Comparison of ENCODE assay signal across 6 cellular contexts in genomic region chr16:30996324-30996999, GRCh38. TPM values are rescaled to one million over a fixed set of nuclear protein-coding genes. Genes with fewer than 3 reads are reported as not detected.
DNase-seq lines count a peak whose midpoint lies in the region; ATAC-seq and TF ChIP-seq lines count a peak whose summit lies in the region.

No MANE protein-coding gene starts in this region.

- intact Hi-C loops in esophagus squamous epithelium (cut with DNase I) = loop anchor here (5.0 kb wide), 1 partner anchor 41 kb away; no protein-coding TSS in a partner anchor

- H3K4me3 ChIP-seq in esophagus squamous epithelium = peak overlapping the region; percentile 38 to 83 (median 58)

- peak; percentile 15 to 36 for DNase-seq in NOMO-1 (lab: John Stamatoyannopoulos, UW; ENCODE audit: unreplicated experiment in 2 of 2)
- DNase-seq in NOMO-1 treated with DMSO at 0.1 percent for 48 hours (lab: John Stamatoyannopoulos, UW; ENCODE audit: unreplicated experiment) = no peak
- DNase-seq in esophagus squamous epithelium (lab: John Stamatoyannopoulos, UW) = no peak
- DNase-seq in SKM-1 (lab: John Stamatoyannopoulos, UW; ENCODE audit: unreplicated experiment) = no peak
- no peak for DNase-seq in NCI-H146 treated with DMSO at 0.1 percent for 48 hours (lab: John Stamatoyannopoulos, UW; ENCODE audit: unreplicated experiment)

- peak overlapping the region; percentile 88 for H3K27ac Mint-ChIP-seq in stimulated activated memory B cell treated with anti-CD40 and anti-IgM and Interleukin-4, amounts not matched to agents 10 μg/mL and 1 μg/mL and 100 μg/mL, for 72 hours

- H3K9me3 Mint-ChIP-seq in stimulated activated memory B cell treated with anti-CD40 and anti-IgM and Interleukin-4, amounts not matched to agents 10 μg/mL and 1 μg/mL and 100 μg/mL, for 72 hours = no peaks in the 10 kb centered on the region

- ATAC-seq in stimulated activated memory B cell treated with anti-CD40 and anti-IgM and Interleukin-4, amounts not matched to agents 10 μg/mL and 1 μg/mL and 100 μg/mL, for 72 hours = peak; percentile 25

- TF ChIP-seq POLR2A in esophagus squamous epithelium (IDR thresholded peaks at IDR 0.05) = no peak

- H3K27me3 ChIP-seq in esophagus squamous epithelium = no peaks in the 10 kb centered on the region

- no peak for TF ChIP-seq CTCF in esophagus squamous epithelium (IDR thresholded peaks at IDR 0.05)

- no peaks in the 10 kb centered on the region for H3K9me3 ChIP-seq in esophagus squamous epithelium

- H3K4me1 Mint-ChIP-seq in stimulated activated memory B cell treated with anti-CD40 and anti-IgM and Interleukin-4, amounts not matched to agents 10 μg/mL and 1 μg/mL and 100 μg/mL, for 72 hours = peaks cover 26% of the 10 kb centered on the region

- no peaks in the 10 kb centered on the region for H3K27me3 Mint-ChIP-seq in stimulated activated memory B cell treated with anti-CD40 and anti-IgM and Interleukin-4, amounts not matched to agents 10 μg/mL and 1 μg/mL and 100 μg/mL, for 72 hours

- peak overlapping the region; percentile 89 for H3K4me3 Mint-ChIP-seq in stimulated activated memory B cell treated with anti-CD40 and anti-IgM and Interleukin-4, amounts not matched to agents 10 μg/mL and 1 μg/mL and 100 μg/mL, for 72 hours

- H3K27ac ChIP-seq in esophagus squamous epithelium = peak overlapping the region; percentile 76 to 94 (median 84)

- 14 to 23% methylated on average over 8 to 10 of the region's 25 CpGs for WGBS in esophagus squamous epithelium, 2 donors

- peaks cover 18 to 52% (median 29%) of the 10 kb centered on the region in 3 donors for H3K4me1 ChIP-seq in esophagus squamous epithelium

- no peaks in the 10 kb centered on the region for H3K36me3 Mint-ChIP-seq in stimulated activated memory B cell treated with anti-CD40 and anti-IgM and Interleukin-4, amounts not matched to agents 10 μg/mL and 1 μg/mL and 100 μg/mL, for 72 hours

- no peaks in the 10 kb centered on the region for H3K36me3 ChIP-seq in esophagus squamous epithelium

RNA-seq across cellular contexts. Expression of gene HSD3B7, which starts 11.5 kb away (rescaled TPM):
- 10 to 100 TPM in 1 of 4 donors, 1 to 10 TPM in 3; 6.9 to 17.0 (median 8.8) TPM for total RNA-seq in esophagus squamous epithelium

RNA-seq across cellular contexts. Expression of gene STX1B, which starts 14.0 kb away (rescaled TPM):
- total RNA-seq in esophagus squamous epithelium = 1 to 10 TPM in 1 of 4 donors, under 1 TPM in 3; 0.06 to 1.5 (median 0.20) TPM

RNA-seq across cellular contexts. Expression of gene STX4, which starts 36.9 kb away (rescaled TPM):
- total RNA-seq in esophagus squamous epithelium = 10 to 100 TPM; 19.0 to 35.9 (median 25.1) TPM

RNA-seq across cellular contexts. Expression of gene SETD1A, which starts 38.9 kb away (rescaled TPM):
- 1 to 10 TPM; 3.5 to 8.0 (median 5.4) TPM for total RNA-seq in esophagus squamous epithelium

RNA-seq across cellular contexts. Expression of gene ORAI3, which starts 47.6 kb away (rescaled TPM):
- total RNA-seq in esophagus squamous epithelium = 10 to 100 TPM in 3 of 4 donors, 1 to 10 TPM in 1; 4.0 to 28.6 (median 18.0) TPM

Comparison
In these comparisons a context has a peak if more than half of its experiments do, and no peak if none do; other contexts are left out.
1. DNase-seq: peak in NOMO-1 (2 of 2); none in NOMO-1 treated with DMSO at 0.1 percent for 48 hours (single experiment), esophagus squamous epithelium (single experiment), SKM-1 (single experiment) and NCI-H146 treated with DMSO at 0.1 percent for 48 hours (single experiment).